Comparison of ENCODE assay signal across 20 cellular contexts in the genomic region with DNA sequence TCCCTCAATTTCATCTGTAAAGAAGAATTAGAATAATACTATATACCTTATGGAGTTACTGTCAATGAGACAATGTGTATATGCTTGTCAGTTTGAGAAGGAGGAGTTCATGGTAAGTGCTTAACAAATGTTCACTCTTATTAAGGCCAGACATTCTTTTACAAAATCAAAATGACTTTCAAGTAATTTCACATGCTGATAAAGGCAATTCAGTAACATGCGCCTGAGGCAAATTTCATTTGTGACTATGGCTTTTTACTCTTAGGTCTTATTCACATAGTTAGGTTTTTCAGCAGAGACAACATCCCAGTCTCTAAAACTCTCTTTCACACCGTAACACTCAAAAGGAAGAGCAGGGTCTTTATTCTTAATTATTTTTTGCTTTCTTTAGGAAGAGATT.
DNase-seq lines count a peak whose midpoint lies in the region; ATAC-seq, FAIRE-seq and TF ChIP-seq lines count a peak whose summit lies in the region.
"Had no signal": no experiment of that assay in that cellular context is flagged by ENCODE, and none has a peak within 500 bp of the region (broad histone marks: within the 10 kb centered on the region; RNA-seq: fewer than 3 reads in every experiment).

No MANE protein-coding gene starts in this region.

- peak; percentile 9 for FAIRE-seq in GM12892 (lab: Jason Lieb, UNC)
- FAIRE-seq: D721Med, G401.6, GM19239 had no signal

- ATAC-seq in left colon = peak; percentile 27
- ATAC-seq in GM21423 (IDR thresholded peaks at IDR 0.05; ENCODE audit: unreplicated experiment) = no peak
- ATAC-seq in HG02970 (IDR thresholded peaks at IDR 0.05; ENCODE audit: low FRiP score, unreplicated experiment) = no peak

- intact Hi-C loops in left colon (cut with DNase I, micrococcal nuclease) = no loop called here

- TF ChIP-seq POLR2A in GM12892 (IDR thresholded peaks at IDR 0.05; ENCODE audit: low read depth, low read length) = no peak

- DNase-seq in GM12892 (ENCODE audit: insufficient read length) (no peak), NCI-H69 (lab: John Stamatoyannopoulos, UW) (peak; percentile 3), left colon (no peak), renal cortical epithelial cell (ENCODE audit: low read depth) (peak; percentile 18), NCI-H128 (lab: John Stamatoyannopoulos, UW; ENCODE audit: unreplicated experiment) (no peak)
- DNase-seq: CD4-positive, alpha-beta T cell; DMS79 treated with DMSO at 0.1 percent for 48 hours; GM23248; MG63; NCI-H1105; NCI-H187 treated with DMSO at 0.1 percent for 48 hours; NCI-H446; NCI-H774; Peyer's patch; SIG-M5 had no signal

Comparison
In these comparisons a context has a peak if more than half of its experiments do, and no peak if none do; other contexts are left out.
1. DNase-seq: peak in NCI-H69 (single experiment) and renal cortical epithelial cell (single experiment); none in GM12892 (single experiment), left colon (0 of 2) and NCI-H128 (single experiment).